Comparison of ENCODE assay signal across 8 cellular contexts in the genomic region with DNA sequence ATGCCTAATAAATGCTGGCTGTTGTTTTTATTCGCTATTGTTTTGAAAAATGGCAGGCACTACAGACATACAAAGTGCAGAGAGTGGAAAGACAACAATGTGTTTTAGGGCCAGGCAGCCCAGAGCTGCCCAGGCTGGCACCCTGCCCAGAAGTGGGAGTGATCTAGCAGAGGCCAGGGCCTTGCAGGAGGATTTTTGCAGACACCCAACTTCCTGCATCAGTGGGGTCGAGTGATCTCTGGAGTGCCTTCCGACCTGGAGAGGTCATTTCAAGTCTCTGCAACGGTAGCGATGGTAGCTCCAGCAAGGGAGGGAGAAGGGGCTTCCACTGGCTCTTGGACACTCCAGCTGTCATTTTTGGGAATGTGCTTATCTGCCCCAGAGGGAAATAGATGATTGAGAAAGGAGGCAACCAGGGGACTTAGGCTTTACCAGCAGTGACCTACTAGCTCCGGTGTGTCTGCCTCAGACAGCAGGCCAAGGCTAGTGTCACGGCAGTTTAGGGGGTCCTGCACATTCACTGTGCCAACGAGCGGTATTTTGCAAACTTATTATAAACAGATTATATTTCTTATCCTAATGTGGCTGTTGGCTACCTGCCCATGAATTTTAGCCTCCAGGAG.
DNase-seq lines count a peak whose midpoint lies in the region; ATAC-seq and TF ChIP-seq lines count a peak whose summit lies in the region.
"Not testable (repeated sequence)": the region's sequence is repeated elsewhere in the genome, so short reads cannot be mapped to it uniquely, and the experiment has no call there.

No MANE protein-coding gene starts in this region.

- POLR2A ChIA-PET in Panc1 (lab: Charles Lee), result not testable (repeated sequence)

- not testable (repeated sequence) for TF ChIP-seq EP300 in sigmoid colon (IDR thresholded peaks at IDR 0.05)

- CTCF ChIA-PET in Panc1 (lab: Charles Lee), result not testable (repeated sequence)

- H3K27ac ChIP-seq in Panc1 (ENCODE audit: low read length); lung (ENCODE audit: low read depth in 1 of 2, low read length in 1 of 2): not testable (repeated sequence)
- peak overlapping the region in 2 of 4 donors; percentile 40 to 63 for H3K27ac ChIP-seq in sigmoid colon

- H3K4me1 ChIP-seq in Panc1 (ENCODE audit: control insufficient read depth, insufficient read depth, low read length); lung (ENCODE audit: control insufficient read depth in 2 of 2, insufficient read depth in 2 of 2, low read length in 2 of 2): not testable (repeated sequence)
- H3K4me1 ChIP-seq in sigmoid colon, result peaks cover 0 to 11% (median 5%) of the 10 kb centered on the region in 4 donors

- H3K9me3 ChIP-seq in Panc1 (ENCODE audit: control insufficient read depth, insufficient read depth, low read depth, low read length); lung (ENCODE audit: control insufficient read depth in 2 of 2, insufficient read depth in 1 of 2, low read length in 1 of 2); sigmoid colon: not testable (repeated sequence)

- H3K27me3 ChIP-seq in Panc1 (ENCODE audit: control insufficient read depth, insufficient read depth, low read length); lung (ENCODE audit: control insufficient read depth, insufficient read depth); sigmoid colon: not testable (repeated sequence)

- DNase-seq in Daoy (ENCODE audit: low read depth), result peak; percentile 47
- not testable (repeated sequence) for DNase-seq in Panc1 (ENCODE audit: low read depth, low spot score)
- DNase-seq in activated T-cell treated with anti-CD3 and anti-CD28 coated beads, Interleukin-2, amount 50 U/mL, for 1 hour, result peak; percentile 28
- DNase-seq in central memory CD4-positive, alpha-beta T cell, result peak; percentile 21
- peak; percentile 23 for DNase-seq in glomerular endothelial cell (ENCODE audit: extremely low read depth, low read depth, low spot score)
- DNase-seq in lung (ENCODE audit: low spot score), result peak; percentile 76
- DNase-seq in sigmoid colon, result peak; percentile 88
- peak; percentile 87 for DNase-seq in ureter (ENCODE audit: low spot score)

- intact Hi-C loops in Panc1 (cut with micrococcal nuclease; ENCODE audit: unreplicated experiment); sigmoid colon (cut with DNase I): not testable (repeated sequence)

- H3K36me3 ChIP-seq in Panc1 (ENCODE audit: control insufficient read depth, insufficient read depth, low read length); lung (ENCODE audit: control insufficient read depth in 2 of 2, insufficient read depth in 2 of 2, low read length in 2 of 2); sigmoid colon: not testable (repeated sequence)

- not testable (repeated sequence) for TF ChIP-seq CTCF in Panc1 (IDR thresholded peaks at IDR 0.05); lung (IDR thresholded peaks at IDR 0.05; ENCODE audit: control extremely low read depth, extremely low read depth); sigmoid colon (IDR thresholded peaks at IDR 0.05)

- TF ChIP-seq POLR2A in sigmoid colon (IDR thresholded peaks at IDR 0.05), result not testable (repeated sequence)

- in situ Hi-C loops in Panc1 (cut with HindIII; ENCODE audit: low pct_unique_long_range_greater_than_20kb, low sequenced_read_pairs), result not testable (repeated sequence)

- WGBS in lung, 2 donors, result 0 to 15% methylated on average over 4 to 8 of the region's 9 CpGs
- 14 to 35% methylated on average over 8 of the region's 9 CpGs for WGBS in sigmoid colon, 2 donors

- BruUV-seq in Panc1 (replicated peaks; lab: Mats Ljungman, UMichigan), result not testable (repeated sequence)

- ATAC-seq in Panc1, result peak; percentile 90
- ATAC-seq in lung (ENCODE audit: insufficient read depth, low FRiP score), result peak; percentile 86

- H3K4me3 ChIP-seq in Panc1 (ENCODE audit: low read depth in 2 of 2, low read length in 2 of 2); lung; sigmoid colon: not testable (repeated sequence)
